Comparison of ENCODE assay signal across 1 cellular context in genomic region chr9:71767421-71768321, GRCh38.
TF ChIP-seq lines count a peak whose summit lies in the region.

No MANE protein-coding gene starts in this region.

TF ChIP-seq in HEK293, 187 proteins besides CTCF, POLR2A, EP300 and RAD21 (continued from another document):
- TF ChIP-seq ZNF280D (tag by site-specific recombination; IDR thresholded peaks at IDR 0.05) (no peak), TRIM28 (IDR thresholded peaks at IDR 0.05; ENCODE audit: borderline replicate concordance, low read length) (no peak), GLIS2 (tag by site-specific recombination; IDR thresholded peaks at IDR 0.05) (peak; percentile 37; the same call in 1 of the 2 replicates), ZBTB26 (tag by site-specific recombination; optimal IDR thresholded peaks at IDR 0.05) (no peak), PRDM1 (tag by site-specific recombination; IDR thresholded peaks at IDR 0.05) (peak; percentile 5; the same call in 1 of the 2 replicates), ZNF335 (tag by site-specific recombination; conservative IDR thresholded peaks at IDR 0.05) (peak; percentile 51)
